ENCODE assay signal across 8 cellular contexts in the genomic region with DNA sequence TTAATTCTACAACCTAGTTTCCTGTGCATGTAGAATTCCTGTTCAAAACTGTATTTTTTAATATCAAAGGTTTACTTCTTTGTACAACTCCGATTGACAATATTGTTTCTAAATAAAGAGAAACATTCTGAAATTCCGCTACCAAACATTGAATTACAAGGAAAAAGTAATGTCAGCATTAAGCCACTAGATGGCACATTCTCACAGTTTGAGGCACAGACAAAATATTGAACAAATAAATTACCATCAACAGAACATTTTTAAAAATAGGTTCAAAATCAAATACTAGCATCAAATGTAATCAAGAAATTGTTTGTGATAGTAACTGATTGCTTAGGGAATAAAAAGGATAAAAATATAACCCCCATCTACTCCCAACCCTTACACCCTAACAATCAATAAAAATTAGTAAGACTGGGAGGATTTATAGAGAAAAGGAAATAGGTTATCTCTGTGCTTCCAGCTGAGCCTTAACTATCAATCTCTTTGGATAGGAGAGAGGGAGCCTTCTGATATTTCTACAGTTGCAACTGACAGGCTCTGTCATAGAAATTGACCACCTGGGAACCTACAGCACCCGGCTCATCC.
DNase-seq lines count a peak whose midpoint lies in the region; ATAC-seq, FAIRE-seq and TF ChIP-seq lines count a peak whose summit lies in the region.

No MANE protein-coding gene starts in this region.

- no peak overlapping the region for H3K27ac Mint-ChIP-seq in neural crest cell (ENCODE audit: unreplicated experiment)

- H3K27me3 Mint-ChIP-seq in neural crest cell (ENCODE audit: low read depth): peaks cover 8% of the 10 kb centered on the region

- peak; percentile 25 for TF ChIP-seq CTCF in GM12801 (IDR thresholded peaks at IDR 0.05; ENCODE audit: extremely low read depth, insufficient read length)
- TF ChIP-seq CTCF in colonic mucosa (IDR thresholded peaks at IDR 0.05): peak; percentile 77
- TF ChIP-seq CTCF in neural crest cell (conservative IDR thresholded peaks at IDR 0.05): peak; percentile 91

- intact Hi-C loops in colonic mucosa (cut with DNase I): loop anchor here (2.0 to 5.0 kb wide), 2 partner anchors 23 to 458 kb away; no protein-coding TSS in a partner anchor

- peaks cover 16% of the 10 kb centered on the region for H3K4me1 Mint-ChIP-seq in neural crest cell

- H3K9me3 ChIP-seq in colonic mucosa: no peaks in the 10 kb centered on the region

- no peak overlapping the region for H3K27ac ChIP-seq in colonic mucosa

- H3K4me1 ChIP-seq in colonic mucosa: no peaks in the 10 kb centered on the region

- H3K9me3 Mint-ChIP-seq in neural crest cell: no peaks in the 10 kb centered on the region

- DNase-seq in NCI-H69 (lab: John Stamatoyannopoulos, UW) (peak; percentile 56), colonic mucosa (no peak), neural crest cell (ENCODE audit: low read depth, low spot score) (no peak), amniotic stem cell (lab: John Stamatoyannopoulos, UW) (no peak)

- H3K36me3 Mint-ChIP-seq in neural crest cell (ENCODE audit: low read depth): no peaks in the 10 kb centered on the region

- no peaks in the 10 kb centered on the region for H3K36me3 ChIP-seq in colonic mucosa

- peak overlapping the region; percentile 28 for H3K4me3 Mint-ChIP-seq in neural crest cell

- no peak for ATAC-seq in GM18870 (IDR thresholded peaks at IDR 0.05; ENCODE audit: unreplicated experiment)
- ATAC-seq in HG03039 (IDR thresholded peaks at IDR 0.05; ENCODE audit: unreplicated experiment): no peak

- no peak overlapping the region for H3K9ac ChIP-seq in colonic mucosa (ENCODE audit: low read depth in 2 of 2, low read length in 2 of 2)

- no peak overlapping the region for H3K4me3 ChIP-seq in colonic mucosa

- no peaks in the 10 kb centered on the region for H3K27me3 ChIP-seq in colonic mucosa

- peak; percentile 98 for FAIRE-seq in A204.1 (lab: Jason Lieb, UNC)

Comparison
In these comparisons a context has a peak if more than half of its experiments do, and no peak if none do; other contexts are left out.
1. CTCF ChIP-seq: peak in every context shown above with its lines; median percentile 91 in neural crest cell; 77 in colonic mucosa; 25 in GM12801.